ENCODE assay signal across 8 cellular contexts in the genomic region with DNA sequence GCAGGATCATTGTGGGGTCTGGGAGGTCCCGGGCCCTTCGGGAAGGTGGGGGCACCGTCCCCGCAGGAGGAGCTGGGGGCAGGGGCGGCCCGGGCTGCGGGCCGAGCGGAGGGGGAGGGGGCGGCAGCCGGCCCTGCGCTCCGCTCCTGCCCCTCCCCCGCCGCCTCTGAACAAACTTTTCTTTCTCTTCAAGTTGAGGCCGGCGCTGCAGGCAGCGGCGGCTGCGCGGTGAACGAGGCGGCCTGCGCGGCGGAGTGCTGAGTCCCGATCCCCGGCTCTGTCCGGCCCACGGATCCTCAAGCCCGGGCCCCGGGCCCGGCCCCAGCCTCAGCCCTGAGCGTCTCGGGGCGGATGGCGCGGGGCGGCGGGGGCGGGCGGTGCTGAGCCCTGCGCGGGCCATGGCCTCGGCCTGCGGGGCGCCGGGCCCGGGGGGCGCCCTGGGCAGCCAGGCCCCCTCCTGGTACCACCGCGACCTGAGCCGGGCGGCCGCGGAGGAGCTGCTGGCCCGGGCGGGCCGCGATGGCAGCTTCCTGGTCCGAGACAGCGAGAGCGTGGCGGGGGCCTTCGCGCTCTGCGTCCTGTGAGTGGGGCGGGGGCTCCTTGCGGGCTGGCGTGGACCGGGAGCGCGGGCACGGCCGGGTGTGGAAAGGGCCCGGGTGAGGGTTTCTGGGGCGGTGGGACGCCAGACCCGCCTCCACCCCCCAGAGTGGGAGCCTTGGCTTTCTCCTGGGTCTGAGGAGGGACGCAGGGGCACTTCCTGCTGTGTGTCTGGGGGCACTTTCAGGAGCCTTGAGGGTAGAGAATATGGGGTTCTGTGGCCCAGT. TPM values are rescaled to one million over a fixed set of nuclear protein-coding genes. Genes with fewer than 3 reads are reported as not detected.
DNase-seq lines count a peak whose midpoint lies in the region; ATAC-seq, FAIRE-seq and TF ChIP-seq lines count a peak whose summit lies in the region.

A gene with protein sequence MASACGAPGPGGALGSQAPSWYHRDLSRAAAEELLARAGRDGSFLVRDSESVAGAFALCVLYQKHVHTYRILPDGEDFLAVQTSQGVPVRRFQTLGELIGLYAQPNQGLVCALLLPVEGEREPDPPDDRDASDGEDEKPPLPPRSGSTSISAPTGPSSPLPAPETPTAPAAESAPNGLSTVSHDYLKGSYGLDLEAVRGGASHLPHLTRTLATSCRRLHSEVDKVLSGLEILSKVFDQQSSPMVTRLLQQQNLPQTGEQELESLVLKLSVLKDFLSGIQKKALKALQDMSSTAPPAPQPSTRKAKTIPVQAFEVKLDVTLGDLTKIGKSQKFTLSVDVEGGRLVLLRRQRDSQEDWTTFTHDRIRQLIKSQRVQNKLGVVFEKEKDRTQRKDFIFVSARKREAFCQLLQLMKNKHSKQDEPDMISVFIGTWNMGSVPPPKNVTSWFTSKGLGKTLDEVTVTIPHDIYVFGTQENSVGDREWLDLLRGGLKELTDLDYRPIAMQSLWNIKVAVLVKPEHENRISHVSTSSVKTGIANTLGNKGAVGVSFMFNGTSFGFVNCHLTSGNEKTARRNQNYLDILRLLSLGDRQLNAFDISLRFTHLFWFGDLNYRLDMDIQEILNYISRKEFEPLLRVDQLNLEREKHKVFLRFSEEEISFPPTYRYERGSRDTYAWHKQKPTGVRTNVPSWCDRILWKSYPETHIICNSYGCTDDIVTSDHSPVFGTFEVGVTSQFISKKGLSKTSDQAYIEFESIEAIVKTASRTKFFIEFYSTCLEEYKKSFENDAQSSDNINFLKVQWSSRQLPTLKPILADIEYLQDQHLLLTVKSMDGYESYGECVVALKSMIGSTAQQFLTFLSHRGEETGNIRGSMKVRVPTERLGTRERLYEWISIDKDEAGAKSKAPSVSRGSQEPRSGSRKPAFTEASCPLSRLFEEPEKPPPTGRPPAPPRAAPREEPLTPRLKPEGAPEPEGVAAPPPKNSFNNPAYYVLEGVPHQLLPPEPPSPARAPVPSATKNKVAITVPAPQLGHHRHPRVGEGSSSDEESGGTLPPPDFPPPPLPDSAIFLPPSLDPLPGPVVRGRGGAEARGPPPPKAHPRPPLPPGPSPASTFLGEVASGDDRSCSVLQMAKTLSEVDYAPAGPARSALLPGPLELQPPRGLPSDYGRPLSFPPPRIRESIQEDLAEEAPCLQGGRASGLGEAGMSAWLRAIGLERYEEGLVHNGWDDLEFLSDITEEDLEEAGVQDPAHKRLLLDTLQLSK (plus strand): TSS at position 181 of the 824 bp plus-strand sequence. CDS start 218 bp downstream, at position 399.

- H3K9me1 ChIP-seq in endothelial cell of umbilical vein (replicated peaks; ENCODE audit: control insufficient read depth, extremely low read depth, insufficient read depth, low read length) = no peaks in the 10 kb centered on the region

- peak within 1 kb of the TSS; percentile 76 to 94 (median 94) for H3K4me3 ChIP-seq in endothelial cell of umbilical vein (replicated peaks in 1 of 3; ENCODE audit: insufficient read depth in 1 of 3, low read depth in 1 of 3, low read length in 3 of 3)
- H3K4me3 ChIP-seq in mononuclear cell (ENCODE audit: low read length) = peak within 1 kb of the TSS; percentile 74

- DNase-seq in HFFc6 = no peak
- DNase-seq in activated CD4-positive, alpha-beta memory T cell treated with anti-CD3 and anti-CD28 coated beads for 36 hours = peak; percentile 57
- DNase-seq in endothelial cell of umbilical vein (ENCODE audit: low read depth, low spot score) = no peak

- peak; percentile 28 for FAIRE-seq in endothelial cell of umbilical vein (lab: Jason Lieb, UNC)

- peaks cover 2% of the 10 kb centered on the region; the same call in 1 of the 2 replicates for H3K27me3 Mint-ChIP-seq in HFFc6 (ENCODE audit: insufficient read depth)
- no peaks in the 10 kb centered on the region for H3K27me3 Mint-ChIP-seq in activated CD4-positive, alpha-beta memory T cell treated with anti-CD3 and anti-CD28 coated beads for 36 hours

- peak within 1 kb of the TSS; percentile 89 for H2AFZ ChIP-seq in endothelial cell of umbilical vein (ENCODE audit: low read depth, low read length)

- BruUV-seq in endothelial cell of umbilical vein (replicated peaks; lab: Mats Ljungman, UMichigan) = no TSS peak

- H3K9me3 ChIP-seq in endothelial cell of umbilical vein (replicated peaks; ENCODE audit: control insufficient read depth, insufficient read depth, low read length) (no peaks in the 10 kb centered on the region), mononuclear cell (ENCODE audit: low read depth, low read length) (no peaks in the 10 kb centered on the region)

- peak within 1 kb of the TSS; percentile 82 for H3K9ac ChIP-seq in endothelial cell of umbilical vein (replicated peaks; ENCODE audit: extremely low read depth, insufficient read depth, low read length)

- H3K4me3 Mint-ChIP-seq in HFFc6 = peak within 1 kb of the TSS; percentile 98
- H3K4me3 Mint-ChIP-seq in activated CD4-positive, alpha-beta memory T cell treated with anti-CD3 and anti-CD28 coated beads for 36 hours = peak within 1 kb of the TSS; percentile 84

- H3K4me1 ChIP-seq in endothelial cell of umbilical vein (ENCODE audit: control insufficient read depth, extremely low read depth, insufficient read depth, low read length) = peaks cover 9% of the 10 kb centered on the region
- peaks cover 43% of the 10 kb centered on the region for H3K4me1 ChIP-seq in mononuclear cell (ENCODE audit: insufficient read depth, low read length)

- no peak for TF ChIP-seq CTCF in C4-2B (conservative IDR thresholded peaks at IDR 0.05)
- TF ChIP-seq CTCF in HFFc6 (IDR thresholded peaks at IDR 0.05) = no peak
- no peak for TF ChIP-seq CTCF in endothelial cell of umbilical vein (IDR thresholded peaks at IDR 0.05; ENCODE audit: extremely low read depth in 1 of 2, insufficient read depth in 1 of 2, low read depth in 1 of 2, low read length in 2 of 2)
- no peak for TF ChIP-seq CTCF in subcutaneous adipose tissue (IDR thresholded peaks at IDR 0.05; ENCODE audit: low read depth)

- no peak for ATAC-seq in GM19351 (IDR thresholded peaks at IDR 0.05; ENCODE audit: unreplicated experiment)
- no peak for ATAC-seq in HG02870 (IDR thresholded peaks at IDR 0.05; ENCODE audit: unreplicated experiment)

- no peaks in the 10 kb centered on the region for H4K20me1 ChIP-seq in endothelial cell of umbilical vein (replicated peaks; ENCODE audit: control insufficient read depth, extremely low read depth, insufficient read depth, low read length)

- H3K27ac ChIP-seq in C4-2B (peak within 1 kb of the TSS; percentile 96), endothelial cell of umbilical vein (ENCODE audit: insufficient read depth, low read depth, low read length) (peak within 1 kb of the TSS; percentile 60)

- no peaks in the 10 kb centered on the region for H3K9me3 Mint-ChIP-seq in HFFc6
- H3K9me3 Mint-ChIP-seq in activated CD4-positive, alpha-beta memory T cell treated with anti-CD3 and anti-CD28 coated beads for 36 hours = no peaks in the 10 kb centered on the region

- peak within 1 kb of the TSS; percentile 88 for H3K27ac Mint-ChIP-seq in HFFc6
- H3K27ac Mint-ChIP-seq in activated CD4-positive, alpha-beta memory T cell treated with anti-CD3 and anti-CD28 coated beads for 36 hours = peak within 1 kb of the TSS; percentile 84

- CTCF ChIA-PET in activated CD4-positive, alpha-beta memory T cell treated with anti-CD3 and anti-CD28 coated beads for 36 hours (lab: Charles Lee) = interaction anchor here (1.3 to 3.1 kb wide), 3 partner anchors 12 to 200 kb away, joined by 6 to 21 read pairs (median 6); no protein-coding TSS in a partner anchor
- CTCF ChIA-PET in endothelial cell of umbilical vein (lab: Charles Lee) = interaction anchor here (0.6 to 1.7 kb wide), 8 partner anchors 12 to 248 kb away, joined by 3 to 11 read pairs (median 4); no protein-coding TSS in a partner anchor

- intact Hi-C loops in activated CD4-positive, alpha-beta memory T cell treated with anti-CD3 and anti-CD28 coated beads for 36 hours (cut with micrococcal nuclease) = loop anchor here (5.0 kb wide), 1 partner anchor 292 kb away; no protein-coding TSS in a partner anchor
- intact Hi-C loops in endothelial cell of umbilical vein (cut with micrococcal nuclease) = no loop called here

- peaks cover 27% of the 10 kb centered on the region for H3K4me1 Mint-ChIP-seq in HFFc6 (ENCODE audit: low read depth)
- peaks cover 24% of the 10 kb centered on the region for H3K4me1 Mint-ChIP-seq in activated CD4-positive, alpha-beta memory T cell treated with anti-CD3 and anti-CD28 coated beads for 36 hours (ENCODE audit: low read depth)

- dilution Hi-C loops in endothelial cell of umbilical vein (cut with MboI; ENCODE audit: extremely low pct_ligation_motif_present, low sequenced_read_pairs) = no loop called here

- POLR2A ChIA-PET in activated CD4-positive, alpha-beta memory T cell treated with anti-CD3 and anti-CD28 coated beads for 36 hours (lab: Charles Lee) = interaction anchor here (1.1 to 2.2 kb wide), 3 partner anchors 14 to 206 kb away, joined by 3 to 9 read pairs (median 4); a partner anchor contains a TSS
- POLR2A ChIA-PET in endothelial cell of umbilical vein (lab: Charles Lee) = no interaction called here

- peaks cover 2 to 26% of the 10 kb centered on the region in 2 experiments for H3K36me3 ChIP-seq in endothelial cell of umbilical vein (ENCODE audit: control insufficient read depth in 2 of 2, extremely low read depth in 1 of 2, insufficient read depth in 2 of 2, low read length in 2 of 2)

- H3K27me3 ChIP-seq in endothelial cell of umbilical vein (ENCODE audit: control insufficient read depth in 2 of 2, insufficient read depth in 2 of 2, low read length in 2 of 2) = no peaks in the 10 kb centered on the region
- H3K27me3 ChIP-seq in mononuclear cell (ENCODE audit: insufficient read depth, low read length) = no peaks in the 10 kb centered on the region

- H3K36me3 Mint-ChIP-seq in HFFc6 (ENCODE audit: low read depth) = peaks cover 12% of the 10 kb centered on the region; the same call in 1 of the 2 replicates
- peaks cover 5% of the 10 kb centered on the region for H3K36me3 Mint-ChIP-seq in activated CD4-positive, alpha-beta memory T cell treated with anti-CD3 and anti-CD28 coated beads for 36 hours

- H3K79me2 ChIP-seq in endothelial cell of umbilical vein (ENCODE audit: control insufficient read depth, insufficient read depth, low read length) = peaks cover 21% of the 10 kb centered on the region

- TF ChIP-seq POLR2A in endothelial cell of umbilical vein (IDR thresholded peaks at IDR 0.05; ENCODE audit: low read depth, low read length) = peak; percentile 53

- peak within 1 kb of the TSS; percentile 89 for H3K4me2 ChIP-seq in endothelial cell of umbilical vein (ENCODE audit: insufficient read depth, low read length)

RNA-seq across cellular contexts. Expression of the gene that starts here (rescaled TPM):
- 100 to 1,000 TPM; 181 to 228 (median 212) TPM for total RNA-seq in HFFc6 (2021; fragmentation: NEBNext Ultra II Directional; extraction: Animal tissue kit (Norgen Biotek cat#: 25700))
- 10 to 100 TPM; 96.9 to 98.9 TPM for total RNA-seq in activated CD4-positive, alpha-beta memory T cell treated with anti-CD3 and anti-CD28 coated beads for 36 hours
- total RNA-seq in endothelial cell of umbilical vein (184 and 211 TPM in 2 replicates), mononuclear cell (49.2 TPM), subcutaneous adipose tissue (10 to 100 TPM; 43.8 to 80.3 (median 60.3) TPM)
- polyA plus RNA-seq in endothelial cell of umbilical vein = 125 and 153 TPM in 2 replicates
- 52.7 and 60.3 TPM in 2 replicates for polyA plus RNA-seq in endothelial cell of umbilical vein (2011; cell fraction: cytosol; rRNA removed)
- 839 and 1,020 TPM in 2 replicates for polyA plus RNA-seq in endothelial cell of umbilical vein (2011; cell fraction: nucleus; rRNA removed)
- polyA plus RNA-seq in endothelial cell of umbilical vein (2012) = 89.2 and 105 TPM in 2 replicates
- polyA minus RNA-seq in endothelial cell of umbilical vein = 157 and 171 TPM in 2 replicates
- 121 TPM for polyA minus RNA-seq in endothelial cell of umbilical vein (2011; cell fraction: cytosol; rRNA and poly(A)+ RNA removed)
- polyA minus RNA-seq in endothelial cell of umbilical vein (2011; cell fraction: nucleus; rRNA and poly(A)+ RNA removed) = 213 and 246 TPM in 2 replicates
